In genomic region chr21:25752389-25752788, GRCh38 we compare ENCODE assay signal across 20 cellular contexts.
"Had no signal": no experiment of that assay in that cellular context is flagged by ENCODE, and none has a peak within 500 bp of the region (broad histone marks: within the 10 kb centered on the region; RNA-seq: fewer than 3 reads in every experiment).

No MANE protein-coding gene starts in this region.

- H3K27ac ChIP-seq: heart left ventricle, neutrophil, spleen, tibial artery, upper lobe of right lung, vagina had no signal

- H3K27me3 ChIP-seq: heart left ventricle, neutrophil, spleen, tibial artery, upper lobe of right lung, vagina had no signal

- H3K9me3 Mint-ChIP-seq: dendritic cell treated with granulocyte-macrophage colony-stimulating factor and Interleukin-4, amounts not matched to agents 40 ng/mL and 50 ng/mL, for 4 days; naive thymus-derived CD8-positive, alpha-beta T cell; stimulated activated memory B cell treated with anti-CD40 and anti-IgM and Interleukin-4, amounts not matched to agents 10 μg/mL and 1 μg/mL and 100 μg/mL, for 72 hours; stimulated activated naive CD8-positive, alpha-beta T cell treated with anti-CD3 and anti-CD28 coated beads, Interleukin-15, Interleukin-2, amounts not matched to agents 100 ng/mL and 50 ng/mL, for 24 hours had no signal

- H3K27me3 Mint-ChIP-seq: dendritic cell treated with granulocyte-macrophage colony-stimulating factor and Interleukin-4, amounts not matched to agents 40 ng/mL and 50 ng/mL, for 4 days; naive thymus-derived CD8-positive, alpha-beta T cell; stimulated activated memory B cell treated with anti-CD40 and anti-IgM and Interleukin-4, amounts not matched to agents 10 μg/mL and 1 μg/mL and 100 μg/mL, for 72 hours; stimulated activated naive CD8-positive, alpha-beta T cell treated with anti-CD3 and anti-CD28 coated beads, Interleukin-15, Interleukin-2, amounts not matched to agents 100 ng/mL and 50 ng/mL, for 24 hours had no signal

- H3K4me3 ChIP-seq: heart left ventricle, mucosa of descending colon, spleen, tibial artery, upper lobe of right lung, vagina had no signal

- H3K27ac Mint-ChIP-seq: dendritic cell treated with granulocyte-macrophage colony-stimulating factor and Interleukin-4, amounts not matched to agents 40 ng/mL and 50 ng/mL, for 4 days; stimulated activated memory B cell treated with anti-CD40 and anti-IgM and Interleukin-4, amounts not matched to agents 10 μg/mL and 1 μg/mL and 100 μg/mL, for 72 hours; stimulated activated naive CD8-positive, alpha-beta T cell treated with anti-CD3 and anti-CD28 coated beads, Interleukin-15, Interleukin-2, amounts not matched to agents 100 ng/mL and 50 ng/mL, for 24 hours had no signal

- H3K9me3 ChIP-seq: heart left ventricle, mucosa of descending colon, neutrophil, spleen, tibial artery, upper lobe of right lung, vagina had no signal

- H3K4me1 ChIP-seq: upper lobe of right lung, vagina had no signal

- ATAC-seq: heart left ventricle; mucosa of descending colon; naive thymus-derived CD8-positive, alpha-beta T cell; sciatic nerve; stimulated activated memory B cell treated with anti-CD40 and anti-IgM and Interleukin-4, amounts not matched to agents 10 μg/mL and 1 μg/mL and 100 μg/mL, for 72 hours; upper lobe of right lung had no signal

- H3K4me3 Mint-ChIP-seq: dendritic cell treated with granulocyte-macrophage colony-stimulating factor and Interleukin-4, amounts not matched to agents 40 ng/mL and 50 ng/mL, for 4 days; naive thymus-derived CD8-positive, alpha-beta T cell; stimulated activated memory B cell treated with anti-CD40 and anti-IgM and Interleukin-4, amounts not matched to agents 10 μg/mL and 1 μg/mL and 100 μg/mL, for 72 hours; stimulated activated naive CD8-positive, alpha-beta T cell treated with anti-CD3 and anti-CD28 coated beads, Interleukin-15, Interleukin-2, amounts not matched to agents 100 ng/mL and 50 ng/mL, for 24 hours had no signal

- DNase-seq: erythroblast; heart left ventricle; hippocampal formation; kidney glomerular epithelial cell; mammary epithelial cell; mucosa of descending colon; naive thymus-derived CD8-positive, alpha-beta T cell; posterior cingulate gyrus; spleen; stimulated activated CD4-positive, alpha-beta T cell treated with anti-CD3 and anti-CD28 coated beads, Interleukin-15, amount 100 ng/mL, for 24 hours; stimulated activated CD4-positive, alpha-beta T cell treated with anti-CD3 and anti-CD28 coated beads, Interleukin-1b, Interleukin-23, amount 100 ng/mL, for 48 hours; stimulated activated CD4-positive, alpha-beta T cell treated with anti-CD3 and anti-CD28 coated beads, Interleukin-4, amount 100 ng/mL, for 24 hours; tibial artery; upper lobe of right lung had no signal
